In the genomic region with DNA sequence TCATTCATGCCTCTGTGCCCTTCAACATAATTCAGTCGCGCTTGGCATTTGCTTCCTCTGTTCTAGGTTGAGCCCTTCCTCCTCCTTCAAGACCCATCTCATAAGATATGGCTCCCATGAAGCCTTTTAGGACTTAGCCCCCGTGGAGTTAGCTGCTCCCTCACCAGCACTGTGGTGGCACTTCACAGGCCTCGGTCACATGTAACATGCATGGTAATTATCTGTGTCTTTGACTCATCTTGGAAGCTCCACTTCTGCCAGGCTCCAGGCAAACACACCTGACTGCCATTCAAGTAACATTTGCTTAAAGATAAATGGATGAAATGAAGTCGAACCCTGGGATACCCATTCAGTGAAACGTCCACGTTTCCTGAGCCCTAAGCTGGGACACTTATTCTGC, we compare ENCODE assay signal across 25 cellular contexts.
"Had no signal": no experiment of that assay in that cellular context is flagged by ENCODE, and none has a peak within 500 bp of the region (broad histone marks: within the 10 kb centered on the region; RNA-seq: fewer than 3 reads in every experiment).

No MANE protein-coding gene starts in this region.

- H3K36me3 Mint-ChIP-seq: naive thymus-derived CD4-positive, alpha-beta T cell; natural killer cell treated with Interleukin-12 subunit alpha and Interleukin-12 subunit beta and Interleukin-15 and Interleukin-18, amount 100 ng/mL, for 72 hours; stimulated activated memory B cell treated with anti-CD40 and anti-IgM and Interleukin-4, amounts not matched to agents 10 μg/mL and 1 μg/mL and 100 μg/mL, for 72 hours; type B pancreatic cell had no signal

- H3K4me1 ChIP-seq: left ventricle myocardium inferior, right atrium auricular region, right lobe of liver, tibial nerve, uterus had no signal

- H3K9me3 ChIP-seq: left ventricle myocardium inferior, ovary, right atrium auricular region, right lobe of liver, tibial nerve, uterus had no signal

- H3K4me3 ChIP-seq: left ventricle myocardium inferior, lung, mucosa of descending colon, ovary, right atrium auricular region, right lobe of liver, smooth muscle cell, tibial nerve, uterus had no signal

- H3K27ac ChIP-seq: left ventricle myocardium inferior, ovary, right atrium auricular region, right lobe of liver, tibial nerve, uterus had no signal

- H3K9me3 Mint-ChIP-seq: naive thymus-derived CD4-positive, alpha-beta T cell; natural killer cell treated with Interleukin-12 subunit alpha and Interleukin-12 subunit beta and Interleukin-15 and Interleukin-18, amount 100 ng/mL, for 72 hours; stimulated activated memory B cell treated with anti-CD40 and anti-IgM and Interleukin-4, amounts not matched to agents 10 μg/mL and 1 μg/mL and 100 μg/mL, for 72 hours; stimulated activated naive CD8-positive, alpha-beta T cell treated with anti-CD3 and anti-CD28 coated beads, Interleukin-15, amount 100 ng/mL, for 72 hours; type B pancreatic cell had no signal

- H3K36me3 ChIP-seq: left ventricle myocardium inferior, ovary, right atrium auricular region, right lobe of liver, tibial nerve, uterus had no signal

- DNase-seq: kidney glomerular epithelial cell; left colon; left ventricle myocardium inferior; mesendoderm; midbrain; mucosa of descending colon; naive thymus-derived CD4-positive, alpha-beta T cell; ovary; stimulated activated CD4-positive, alpha-beta T cell treated with anti-CD3 and anti-CD28 coated beads, Interleukin-1b, Interleukin-23, amount 100 ng/mL, for 48 hours; stimulated activated CD4-positive, alpha-beta T cell treated with anti-CD3 and anti-CD28 coated beads, Interleukin-2, amount 100 ng/mL, for 48 hours; stimulated activated CD4-positive, alpha-beta T cell treated with anti-CD3 and anti-CD28 coated beads, Interleukin-4, amount 100 ng/mL, for 4 hours; stimulated activated CD8-positive, alpha-beta memory T cell treated with anti-CD3 and anti-CD28 coated beads, Interleukin-4, amount 100 ng/mL, for 48 hours; stimulated activated naive CD4-positive, alpha-beta T cell treated with Interleukin-2 at 50 U/mL for 16 hours; stimulated activated naive CD8-positive, alpha-beta T cell treated with anti-CD3 and anti-CD28 coated beads, Interleukin-15, amount 100 ng/mL, for 72 hours; substantia nigra; uterus had no signal

- H3K27me3 Mint-ChIP-seq: stimulated activated memory B cell treated with anti-CD40 and anti-IgM and Interleukin-4, amounts not matched to agents 10 μg/mL and 1 μg/mL and 100 μg/mL, for 72 hours had no signal

- H3K27me3 ChIP-seq: ovary, right atrium auricular region, right lobe of liver, tibial nerve, uterus had no signal

- H3K27ac Mint-ChIP-seq: naive thymus-derived CD4-positive, alpha-beta T cell; natural killer cell treated with Interleukin-12 subunit alpha and Interleukin-12 subunit beta and Interleukin-15 and Interleukin-18, amount 100 ng/mL, for 72 hours; progenitor cell of endocrine pancreas; stimulated activated memory B cell treated with anti-CD40 and anti-IgM and Interleukin-4, amounts not matched to agents 10 μg/mL and 1 μg/mL and 100 μg/mL, for 72 hours; type B pancreatic cell had no signal

- H3K4me1 Mint-ChIP-seq: naive thymus-derived CD4-positive, alpha-beta T cell; stimulated activated memory B cell treated with anti-CD40 and anti-IgM and Interleukin-4, amounts not matched to agents 10 μg/mL and 1 μg/mL and 100 μg/mL, for 72 hours; stimulated activated naive CD8-positive, alpha-beta T cell treated with anti-CD3 and anti-CD28 coated beads, Interleukin-15, amount 100 ng/mL, for 72 hours had no signal

- ATAC-seq: left colon; mucosa of descending colon; naive thymus-derived CD4-positive, alpha-beta T cell; natural killer cell treated with Interleukin-12 subunit alpha and Interleukin-12 subunit beta and Interleukin-15 and Interleukin-18, amount 100 ng/mL, for 72 hours; right lobe of liver; stimulated activated memory B cell treated with anti-CD40 and anti-IgM and Interleukin-4, amounts not matched to agents 10 μg/mL and 1 μg/mL and 100 μg/mL, for 72 hours; stimulated activated naive CD8-positive, alpha-beta T cell treated with anti-CD3 and anti-CD28 coated beads, Interleukin-15, amount 100 ng/mL, for 72 hours had no signal

- H3K4me3 Mint-ChIP-seq: naive thymus-derived CD4-positive, alpha-beta T cell; natural killer cell treated with Interleukin-12 subunit alpha and Interleukin-12 subunit beta and Interleukin-15 and Interleukin-18, amount 100 ng/mL, for 72 hours; stimulated activated memory B cell treated with anti-CD40 and anti-IgM and Interleukin-4, amounts not matched to agents 10 μg/mL and 1 μg/mL and 100 μg/mL, for 72 hours; stimulated activated naive CD8-positive, alpha-beta T cell treated with anti-CD3 and anti-CD28 coated beads, Interleukin-15, amount 100 ng/mL, for 72 hours; type B pancreatic cell had no signal
